In genomic region chr21:31295676-31296075, GRCh38 we compare ENCODE assay signal across 31 cellular contexts.
"Had no signal": no experiment of that assay in that cellular context is flagged by ENCODE, and none has a peak within 500 bp of the region (broad histone marks: within the 10 kb centered on the region; RNA-seq: fewer than 3 reads in every experiment).

No MANE protein-coding gene starts in this region.

- H3K4me3 ChIP-seq: adrenal gland, ascending aorta, body of pancreas, breast epithelium, cardiac muscle cell had no signal

- H3K27ac ChIP-seq: adrenal gland, ascending aorta, body of pancreas, brain microvascular endothelial cell, breast epithelium, cardiac muscle cell had no signal

- H3K36me3 ChIP-seq: adrenal gland, ascending aorta, brain microvascular endothelial cell, breast epithelium, cardiac muscle cell had no signal

- ATAC-seq: activated naive CD4-positive, alpha-beta T cell treated with anti-CD3 and anti-CD28 coated beads, Interleukin-2, amount 50 U/mL, for 72 hours; activated naive CD8-positive, alpha-beta T cell treated with anti-CD3 and anti-CD28 coated beads, Interleukin-2, amount 50 U/mL, for 24 hours; activated T-cell treated with anti-CD3 and anti-CD28 coated beads, Interleukin-2, amount 50 U/mL, for 4 hours; activated T-cell treated with anti-CD3 and anti-CD28 coated beads, Interleukin-2, amount 50 U/mL, for 72 hours; activated T-helper 17 cell treated with anti-CD3 and anti-CD28 coated beads, Interleukin-2, amount 50 U/mL, for 72 hours; body of pancreas had no signal

- H3K4me1 ChIP-seq: adrenal gland, ascending aorta, breast epithelium had no signal

- H3K9me3 ChIP-seq: adrenal gland, ascending aorta, body of pancreas, breast epithelium had no signal

- H3K27me3 ChIP-seq: adrenal gland, ascending aorta, body of pancreas, brain microvascular endothelial cell, breast epithelium, cardiac muscle cell had no signal

- DNase-seq: activated effector memory CD4-positive, alpha-beta T cell treated with anti-CD3 and anti-CD28 coated beads, Interleukin-2, amount 50 U/mL, for 16 hours; activated effector memory CD4-positive, alpha-beta T cell treated with Interleukin-2 at 50 U/mL for 16 hours; activated gamma-delta T cell; activated gamma-delta T cell treated with Interleukin-2 at 50 U/mL for 16 hours; activated naive CD4-positive, alpha-beta T cell; activated naive CD4-positive, alpha-beta T cell treated with anti-CD3 and anti-CD28 coated beads for 36 hours; activated naive CD4-positive, alpha-beta T cell treated with anti-CD3 and anti-CD28 coated beads, Interleukin-2, amount 10 ng/mL, durations not matched to agents 7 days and 5 days; activated naive CD4-positive, alpha-beta T cell treated with anti-CD3 and anti-CD28 coated beads, Interleukin-2, amount 50 U/mL, for 16 hours; activated naive CD4-positive, alpha-beta T cell treated with Interleukin-2 at 50 U/mL for 16 hours; activated naive CD8-positive, alpha-beta T cell treated with anti-CD3 and anti-CD28 coated beads for 36 hours; activated naive CD8-positive, alpha-beta T cell treated with anti-CD3 and anti-CD28 coated beads, Interleukin-2, amount 10 ng/mL, durations not matched to agents 7 days and 5 days; activated naive CD8-positive, alpha-beta T cell treated with anti-CD3 and anti-CD28 coated beads, Interleukin-2, amount 50 U/mL, for 24 hours; activated T-cell treated with anti-CD3 and anti-CD28 coated beads, Interleukin-2, amount 50 U/mL, for 24 hours; activated T-cell treated with anti-CD3 and anti-CD28 coated beads, Interleukin-2, amount 50 U/mL, for 4 hours; activated T-cell treated with anti-CD3 and anti-CD28 coated beads, Interleukin-2, amount 50 U/mL, for 48 hours; activated T-cell treated with anti-CD3 and anti-CD28 coated beads, Interleukin-2, amount 50 U/mL, for 72 hours; adrenal gland; amniotic stem cell; amygdala; anterior cingulate cortex; aorta; body of pancreas; brain microvascular endothelial cell; caudate nucleus; central memory CD4-positive, alpha-beta T cell; cerebellar nuclear complex had no signal
